ENCODE assay signal across 9 cellular contexts in the genomic region with DNA sequence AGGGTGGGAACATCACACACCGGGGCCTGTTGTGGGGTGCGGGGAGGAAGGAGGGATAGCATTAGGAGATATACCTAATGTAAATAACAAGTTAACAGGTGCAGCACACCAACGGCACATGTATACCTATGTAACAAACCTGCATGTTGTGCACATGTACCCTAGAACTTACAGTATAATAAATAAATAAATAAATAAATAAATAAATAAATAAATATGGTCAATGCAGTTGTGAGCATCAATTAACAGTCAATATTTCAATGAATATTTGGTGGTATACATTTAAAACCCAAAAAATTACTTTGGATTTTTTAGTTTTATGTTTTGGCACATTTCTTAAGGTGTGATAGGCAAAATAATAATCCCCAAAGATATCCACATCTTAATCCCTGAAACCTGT. TPM values are rescaled to one million over a fixed set of nuclear protein-coding genes. Genes with fewer than 3 reads are reported as not detected.
"Had no signal": no experiment of that assay in that cellular context is flagged by ENCODE, and none has a peak within 500 bp of the region (broad histone marks: within the 10 kb centered on the region; RNA-seq: fewer than 3 reads in every experiment).

No MANE protein-coding gene starts in this region.

- H3K27ac ChIP-seq: HL-60 had no signal

- H3K4me3 ChIP-seq: K562 had no signal

- DNase-seq: IMR-90, KBM-7, KG1 had no signal

- ATAC-seq: HepG2, K562 had no signal

- FAIRE-seq: HepG2, HTR-8/SVneo, K562 had no signal

RNA-seq across cellular contexts. Expression of a gene that starts 42.2 kb away (rescaled TPM):
- total RNA-seq: HepG2, HT-29 had no signal
- polyA plus RNA-seq: HepG2 had no signal

RNA-seq across cellular contexts. Expression of a gene that starts 56.3 kb away (rescaled TPM):
- total RNA-seq: HT-29 had no signal
- polyA plus RNA-seq: IgD-negative memory B cell had no signal
